In the genomic region with DNA sequence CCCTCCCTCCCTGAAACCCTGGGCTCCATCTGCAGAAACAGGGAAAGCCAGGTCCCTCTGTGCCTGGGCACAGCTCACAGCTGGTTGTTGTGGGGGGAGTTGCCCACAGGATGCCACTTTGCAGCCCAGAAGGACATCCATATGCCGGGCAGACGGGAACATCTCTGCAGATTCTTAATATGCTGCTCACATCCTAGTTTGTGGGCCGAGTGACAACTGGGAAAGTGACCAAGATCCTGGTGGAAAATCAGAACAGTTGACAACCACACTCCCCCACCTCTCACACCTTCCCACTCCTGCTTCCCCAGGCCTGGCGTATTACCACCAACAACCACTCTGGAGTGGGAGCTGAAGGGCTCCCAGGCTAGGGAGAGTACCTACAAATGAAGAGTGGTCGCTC, we compare ENCODE assay signal across 24 cellular contexts. TPM values are rescaled to one million over a fixed set of nuclear protein-coding genes. Genes with fewer than 3 reads are reported as not detected.
A peak's percentile ranks its signal among the peaks of the same experiment; 100 is the strongest.
DNase-seq lines count a peak whose midpoint lies in the region; TF ChIP-seq lines count a peak whose summit lies in the region.
"Had no signal": no experiment of that assay in that cellular context is flagged by ENCODE, and none has a peak within 500 bp of the region (broad histone marks: within the 10 kb centered on the region; RNA-seq: fewer than 3 reads in every experiment).

No MANE protein-coding gene starts in this region.

- DNase-seq in G401 (ENCODE audit: low spot score) (peak; percentile 60), anterior cingulate cortex (lab: John Stamatoyannopoulos, UW) (peak in 42 of 58 donors; percentile 9 to 80 (median 36)), osteoblast (ENCODE audit: insufficient read length, low spot score, missing footprints) (peak; percentile 35), activated gamma-delta T cell treated with Interleukin-2 at 50 U/mL for 16 hours (no peak), HCEC 1CT (no peak), NCI-H2196 treated with DMSO at 0.1 percent for 48 hours (lab: John Stamatoyannopoulos, UW; ENCODE audit: unreplicated experiment) (no peak)
- no peak for DNase-seq in activated naive CD4-positive, alpha-beta T cell treated with Interleukin-2 at 50 U/mL for 16 hours
- DNase-seq: BE2C, DMS79 treated with DMSO at 0.1 percent for 48 hours, NCI-H1092, NCI-H1436, NCI-H187 treated with DMSO at 0.1 percent for 48 hours, NCI-H226, NCI-H510A treated with DMSO at 0.1 percent for 48 hours, NCI-H748 treated with DMSO at 0.1 percent for 48 hours, SIG-M5, SK-N-SH had no signal

- H3K27ac ChIP-seq in esophagus (ENCODE audit: low read depth in 2 of 2, low read length in 1 of 2), result peak overlapping the region; percentile 89 to 97
- no peak overlapping the region for H3K27ac ChIP-seq in osteoblast (ENCODE audit: low read depth, low read length)
- H3K27ac ChIP-seq: HL-60 had no signal

- H3K27me3 ChIP-seq in esophagus (ENCODE audit: control insufficient read depth in 1 of 2, insufficient read depth in 2 of 2, low read length in 2 of 2) (no peaks in the 10 kb centered on the region), osteoblast (ENCODE audit: insufficient read depth, low read length) (no peaks in the 10 kb centered on the region)
- H3K27me3 ChIP-seq: BE2C had no signal

- H3K79me2 ChIP-seq in osteoblast (ENCODE audit: insufficient read depth, low read length), result no peaks in the 10 kb centered on the region

- H3K4me1 ChIP-seq in esophagus (ENCODE audit: control insufficient read depth in 2 of 2, insufficient read depth in 2 of 2, low read length in 1 of 2), result peaks cover 7 to 23% of the 10 kb centered on the region in 2 donors
- no peaks in the 10 kb centered on the region for H3K4me1 ChIP-seq in osteoblast (ENCODE audit: insufficient read depth, low read length)
- H3K4me1 ChIP-seq: BE2C had no signal

- H4K20me1 ChIP-seq in osteoblast (ENCODE audit: insufficient read depth, low read length), result no peaks in the 10 kb centered on the region

- in situ Hi-C loops in G401 (cut with HindIII; ENCODE audit: low sequenced_read_pairs), result no loop called here

- H3K36me3 ChIP-seq in esophagus (ENCODE audit: control insufficient read depth in 2 of 2, insufficient read depth in 2 of 2, low read length in 1 of 2), result no peaks in the 10 kb centered on the region
- H3K36me3 ChIP-seq in osteoblast (ENCODE audit: insufficient read depth, low read length), result no peaks in the 10 kb centered on the region
- H3K36me3 ChIP-seq: BE2C had no signal

- no peak for TF ChIP-seq CTCF in osteoblast (IDR thresholded peaks at IDR 0.05; ENCODE audit: extremely low read depth, low read depth, low read length)

- no peaks in the 10 kb centered on the region for H3K9me3 ChIP-seq in esophagus (ENCODE audit: control insufficient read depth in 2 of 2, insufficient read depth in 1 of 2, low read depth in 1 of 2, low read length in 1 of 2)
- no peaks in the 10 kb centered on the region for H3K9me3 ChIP-seq in osteoblast (ENCODE audit: low read depth, low read length)
- H3K9me3 ChIP-seq: BE2C, SK-N-SH had no signal

- H3K4me3 ChIP-seq in esophagus (ENCODE audit: low read depth in 1 of 2, low read length in 2 of 2), result no peak overlapping the region
- H3K4me3 ChIP-seq in osteoblast (ENCODE audit: insufficient read depth, low read length), result no peak overlapping the region
- H3K4me3 ChIP-seq: GM23338, K562 had no signal

- H3K4me2 ChIP-seq in osteoblast (ENCODE audit: insufficient read depth, low read length), result no peak overlapping the region
- H3K4me2 ChIP-seq: GM23338, SK-N-SH had no signal

- WGBS in esophagus, 2 donors, result 50 to 74% methylated on average over 5 of the region's 5 CpGs

- no peak overlapping the region for H2AFZ ChIP-seq in osteoblast (ENCODE audit: low read length)
- H2AFZ ChIP-seq: GM23338 had no signal

RNA-seq across cellular contexts. Expression of a gene that starts 7.3 kb away (rescaled TPM):
- total RNA-seq in G401 (2014; rRNA removed; shearing (Covaris generic)), result not detected in 2 replicates
- 1 to 10 TPM; 4.8 to 5.5 TPM for polyA plus RNA-seq in esophagus
- not detected in 2 replicates for total RNA-seq in osteoblast
- total RNA-seq: GM23338, HepG2, HT-29, LHCN-M2 had no signal
- polyA plus RNA-seq: GM23338, HepG2, K562, SK-N-SH had no signal

Comparison
In these comparisons a context has a peak if more than half of its experiments do, and no peak if none do; other contexts are left out.
1. DNase-seq: peak in G401 (single experiment), anterior cingulate cortex (42 of 58) and osteoblast (single experiment); none in activated gamma-delta T cell treated with Interleukin-2 at 50 U/mL for 16 hours (single experiment), HCEC 1CT (single experiment), NCI-H2196 treated with DMSO at 0.1 percent for 48 hours (single experiment) and activated naive CD4-positive, alpha-beta T cell treated with Interleukin-2 at 50 U/mL for 16 hours (single experiment).